9 cellular contexts compared by ENCODE assay signal in the genomic region with DNA sequence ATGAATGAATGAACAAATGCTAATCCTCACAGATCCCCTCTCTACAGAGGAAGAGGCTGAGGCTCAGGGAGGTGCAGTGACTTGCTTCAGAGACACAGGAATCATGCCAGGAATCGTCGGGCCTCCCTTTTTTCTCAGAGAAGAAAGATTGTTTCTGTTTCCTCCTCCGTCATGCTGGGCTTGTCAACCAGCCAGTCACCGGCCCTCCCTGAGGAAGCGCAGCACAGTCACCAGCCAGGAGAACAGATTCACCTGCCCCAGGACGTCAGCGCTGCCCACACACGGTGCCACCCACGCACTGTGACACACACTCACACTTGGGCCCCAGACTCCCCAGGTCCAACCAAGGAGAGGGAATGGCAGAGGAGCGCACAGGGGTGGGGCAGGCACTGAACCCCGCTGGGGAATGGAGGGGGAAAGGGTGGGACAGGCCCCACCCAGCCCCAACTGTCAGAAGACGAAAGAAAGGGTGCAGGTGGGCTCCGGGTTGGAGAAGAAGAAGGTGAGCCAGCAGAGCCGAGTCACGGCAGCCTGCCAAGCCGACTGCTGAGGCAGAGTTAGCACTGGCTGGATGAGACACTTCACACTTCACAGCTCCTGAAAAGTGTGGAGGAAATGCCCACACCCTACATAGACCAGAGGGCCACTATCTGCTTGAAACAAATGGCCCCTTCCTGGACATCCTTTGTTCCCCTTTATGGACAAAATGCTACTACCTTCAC. TPM values are rescaled to one million over a fixed set of nuclear protein-coding genes. Genes with fewer than 3 reads are reported as not detected.
A peak's percentile ranks its signal among the peaks of the same experiment; 100 is the strongest.
DNase-seq lines count a peak whose midpoint lies in the region; ATAC-seq and TF ChIP-seq lines count a peak whose summit lies in the region.
"Had no signal": no experiment of that assay in that cellular context is flagged by ENCODE, and none has a peak within 500 bp of the region (broad histone marks: within the 10 kb centered on the region; RNA-seq: fewer than 3 reads in every experiment).

No MANE protein-coding gene starts in this region.

- peak in 3 of 5 donors; percentile 54 to 62 (median 59) for DNase-seq in heart left ventricle
- DNase-seq in left ventricle myocardium inferior: no peak
- DNase-seq in caudate nucleus (lab: John Stamatoyannopoulos, UW): peak in 34 of 61 donors; percentile 5 to 92 (median 50)
- DNase-seq in uterus: peak; percentile 79 to 86
- DNase-seq in EL: no peak
- no peak for DNase-seq in ascending aorta (ENCODE audit: low spot score in 2 of 2)
- DNase-seq: CD4-positive, CD25-positive, alpha-beta regulatory T cell had no signal

- TF ChIP-seq POLR2A in heart left ventricle (IDR thresholded peaks at IDR 0.05) (no peak), uterus (IDR thresholded peaks at IDR 0.05) (peak in 1 of 2 donors; percentile 32)

- peaks cover 0 to 1% (median 0%) of the 10 kb centered on the region in 12 donors for H3K9me3 ChIP-seq in heart left ventricle
- H3K9me3 ChIP-seq in left ventricle myocardium inferior (replicated peaks): peaks cover 2% of the 10 kb centered on the region
- no peaks in the 10 kb centered on the region for H3K9me3 ChIP-seq in mucosa of rectum (ENCODE audit: control insufficient read depth in 2 of 2, low read length in 2 of 2)
- H3K9me3 ChIP-seq in uterus: no peaks in the 10 kb centered on the region
- no peaks in the 10 kb centered on the region for H3K9me3 ChIP-seq in ascending aorta

- TF ChIP-seq CTCF in heart left ventricle (IDR thresholded peaks at IDR 0.05) (no peak), left ventricle myocardium inferior (IDR thresholded peaks at IDR 0.05; ENCODE audit: borderline replicate concordance) (no peak), uterus (IDR thresholded peaks at IDR 0.05) (no peak), ascending aorta (IDR thresholded peaks at IDR 0.05) (no peak)

- ATAC-seq in heart left ventricle (peak; percentile 57 to 91 (median 66)), GM19035 (IDR thresholded peaks at IDR 0.05; ENCODE audit: unreplicated experiment) (no peak)

- H3K27me3 ChIP-seq in heart left ventricle (no peaks in the 10 kb centered on the region), left ventricle myocardium inferior (ENCODE audit: low read depth) (no peaks in the 10 kb centered on the region), mucosa of rectum (ENCODE audit: control insufficient read depth in 2 of 2, insufficient read depth in 2 of 2, low read length in 2 of 2) (no peaks in the 10 kb centered on the region), uterus (no peaks in the 10 kb centered on the region), ascending aorta (no peaks in the 10 kb centered on the region)

- WGBS in heart left ventricle, 4 donors: 37 to 52% (median 43%) methylated on average over 13 to 16 of the region's 16 CpGs

- H3K4me1 ChIP-seq in heart left ventricle: peaks cover 0 to 22% (median 10%) of the 10 kb centered on the region in 12 donors
- peaks cover 20% of the 10 kb centered on the region for H3K4me1 ChIP-seq in left ventricle myocardium inferior
- H3K4me1 ChIP-seq in mucosa of rectum (ENCODE audit: control insufficient read depth in 2 of 2, insufficient read depth in 2 of 2, low read length in 2 of 2): peaks cover 8 to 15% of the 10 kb centered on the region in 2 donors
- H3K4me1 ChIP-seq in uterus: peaks cover 0 to 4% of the 10 kb centered on the region in 2 donors
- H3K4me1 ChIP-seq in ascending aorta: no peaks in the 10 kb centered on the region

- no peaks in the 10 kb centered on the region for H3K36me3 ChIP-seq in heart left ventricle
- H3K36me3 ChIP-seq in left ventricle myocardium inferior: no peaks in the 10 kb centered on the region
- H3K36me3 ChIP-seq in mucosa of rectum (ENCODE audit: control insufficient read depth in 2 of 2, insufficient read depth in 2 of 2, low read length in 2 of 2): no peaks in the 10 kb centered on the region
- no peaks in the 10 kb centered on the region for H3K36me3 ChIP-seq in uterus
- no peaks in the 10 kb centered on the region for H3K36me3 ChIP-seq in ascending aorta

- no peak overlapping the region for H3K4me3 ChIP-seq in heart left ventricle
- no peak overlapping the region for H3K4me3 ChIP-seq in left ventricle myocardium inferior
- H3K4me3 ChIP-seq in mucosa of rectum (ENCODE audit: low read length in 2 of 2): peak overlapping the region; percentile 16 to 49
- no peak overlapping the region for H3K4me3 ChIP-seq in uterus
- H3K4me3 ChIP-seq in ascending aorta: no peak overlapping the region

- intact Hi-C loops in heart left ventricle (cut with DNase I): no loop called here
- intact Hi-C loops in left ventricle myocardium inferior (cut with micrococcal nuclease): no loop called here
- intact Hi-C loops in uterus (cut with DNase I; ENCODE audit: low total_unique reads): no loop called here
- intact Hi-C loops in ascending aorta (cut with DNase I): no loop called here

- peak overlapping the region in 2 of 12 donors; percentile 14 to 40 for H3K27ac ChIP-seq in heart left ventricle
- no peak overlapping the region for H3K27ac ChIP-seq in left ventricle myocardium inferior (replicated peaks)
- H3K27ac ChIP-seq in caudate nucleus (ENCODE audit: low read depth, low read length): no peak overlapping the region
- peak overlapping the region; percentile 54 to 56 for H3K27ac ChIP-seq in mucosa of rectum (ENCODE audit: low read depth in 2 of 2, low read length in 2 of 2)
- peak overlapping the region; percentile 54 to 73 for H3K27ac ChIP-seq in uterus
- H3K27ac ChIP-seq in ascending aorta: no peak overlapping the region

- peak overlapping the region in 1 of 2 donors; percentile 66 for H3K9ac ChIP-seq in mucosa of rectum (ENCODE audit: low read depth in 1 of 2, low read length in 2 of 2)

RNA-seq across cellular contexts. Expression of a gene that starts 13.8 kb away (rescaled TPM):
- total RNA-seq in heart left ventricle (100 to 1,000 TPM in 1 of 9 donors, 10 to 100 TPM in 8; 67.0 to 109 (median 84.9) TPM), left ventricle myocardium inferior (79.4 TPM), uterus (100 to 1,000 TPM in 1 of 4 donors, 10 to 100 TPM in 3; 34.8 to 130 (median 67.7) TPM), ascending aorta (184 TPM)
- 100 to 1,000 TPM in 1 of 2 donors, 10 to 100 TPM in 1; 66.6 to 115 TPM for polyA plus RNA-seq in heart left ventricle

RNA-seq across cellular contexts. Expression of a gene that starts 49.2 kb away (rescaled TPM):
- 100 to 1,000 TPM in 4 of 9 donors, 10 to 100 TPM in 5; 39.9 to 335 (median 78.2) TPM for total RNA-seq in heart left ventricle
- 100 to 1,000 TPM in 1 of 2 donors, 10 to 100 TPM in 1; 24.3 to 116 TPM for polyA plus RNA-seq in heart left ventricle
- total RNA-seq in left ventricle myocardium inferior: 85.0 TPM
- total RNA-seq in uterus: 1,000 to 10,000 TPM in 1 of 4 donors, 100 to 1,000 TPM in 3; 189 to 2,046 (median 515) TPM
- 3,919 TPM for total RNA-seq in ascending aorta

Comparison
In these comparisons a context has a peak if more than half of its experiments do, and no peak if none do; other contexts are left out.
1. DNase-seq: peak in heart left ventricle (3 of 5), caudate nucleus (34 of 61) and uterus (2 of 2); none in left ventricle myocardium inferior (single experiment), EL (single experiment) and ascending aorta (0 of 2).
2. H3K27ac ChIP-seq: peak in mucosa of rectum (2 of 2) and uterus (2 of 2); none in left ventricle myocardium inferior (single experiment), caudate nucleus (single experiment) and ascending aorta (0 of 2).
3. H3K4me3 ChIP-seq: peak in mucosa of rectum (2 of 2); none in heart left ventricle (0 of 12), left ventricle myocardium inferior (single experiment), uterus (0 of 2) and ascending aorta (0 of 2).